ENCODE assay signal across 29 cellular contexts in the genomic region with DNA sequence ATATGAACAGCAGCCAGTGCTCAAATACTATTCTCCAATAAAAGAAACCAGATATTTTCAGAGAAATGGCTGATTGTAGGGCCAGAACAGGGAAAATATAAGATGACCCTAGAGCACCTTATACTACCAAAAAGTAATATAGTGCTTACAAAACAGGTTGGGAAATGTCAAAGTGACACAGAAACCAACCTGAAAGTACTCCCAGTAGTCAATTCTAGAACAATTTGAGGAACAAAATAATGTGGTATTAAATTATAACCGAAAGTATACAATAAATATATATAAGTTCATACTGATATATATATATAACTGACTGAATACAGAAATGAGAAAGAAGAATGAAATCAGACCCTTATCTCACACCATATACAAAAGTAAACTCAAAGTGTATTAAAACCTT.
"Had no signal": no experiment of that assay in that cellular context is flagged by ENCODE, and none has a peak within 500 bp of the region (broad histone marks: within the 10 kb centered on the region; RNA-seq: fewer than 3 reads in every experiment).

No MANE protein-coding gene starts in this region.

- H3K27me3 ChIP-seq: neutrophil, right lobe of liver, sigmoid colon, stomach, thyroid gland, tibial nerve, upper lobe of left lung, vagina had no signal

- H3K4me3 Mint-ChIP-seq: natural killer cell treated with Interleukin-12 subunit alpha and Interleukin-12 subunit beta and Interleukin-15 and Interleukin-18, amount 100 ng/mL, for 72 hours; nephron progenitor cell; neural crest cell; stimulated activated effector memory CD8-positive, alpha-beta T cell treated with anti-CD3 and anti-CD28 coated beads, Interleukin-12 subunit alpha, Interleukin-12 subunit beta, amount 100 ng/mL, for 72 hours; stimulated activated naive B cell treated with anti-CD40 and anti-IgM and Interleukin-4, amounts not matched to agents 10 μg/mL and 1 μg/mL and 100 μg/mL, for 72 hours; stimulated activated naive CD8-positive, alpha-beta T cell treated with anti-CD3 and anti-CD28 coated beads, Interleukin-15, Interleukin-2, amounts not matched to agents 100 ng/mL and 50 ng/mL, for 24 hours had no signal

- FAIRE-seq: small intestine, urothelium cell line had no signal

- H3K9ac ChIP-seq: parathyroid adenoma had no signal

- H3K27ac Mint-ChIP-seq: natural killer cell treated with Interleukin-12 subunit alpha and Interleukin-12 subunit beta and Interleukin-15 and Interleukin-18, amount 100 ng/mL, for 72 hours; nephron progenitor cell; progenitor cell of endocrine pancreas; stimulated activated effector memory CD8-positive, alpha-beta T cell treated with anti-CD3 and anti-CD28 coated beads, Interleukin-12 subunit alpha, Interleukin-12 subunit beta, amount 100 ng/mL, for 72 hours; stimulated activated naive B cell treated with anti-CD40 and anti-IgM and Interleukin-4, amounts not matched to agents 10 μg/mL and 1 μg/mL and 100 μg/mL, for 72 hours; stimulated activated naive CD8-positive, alpha-beta T cell treated with anti-CD3 and anti-CD28 coated beads, Interleukin-15, Interleukin-2, amounts not matched to agents 100 ng/mL and 50 ng/mL, for 24 hours had no signal

- H3K9me3 Mint-ChIP-seq: nephron progenitor cell had no signal

- H3K79me2 ChIP-seq: parathyroid adenoma had no signal

- H3K27ac ChIP-seq: neutrophil, parathyroid adenoma, psoas muscle, right lobe of liver, sigmoid colon, stomach, thoracic aorta, thyroid gland, tibial nerve, upper lobe of left lung, vagina had no signal

- ATAC-seq: natural killer cell treated with Interleukin-12 subunit alpha and Interleukin-12 subunit beta and Interleukin-15 and Interleukin-18, amount 100 ng/mL, for 72 hours; psoas muscle; right cardiac atrium; right lobe of liver; stimulated activated effector memory CD8-positive, alpha-beta T cell treated with anti-CD3 and anti-CD28 coated beads, Interleukin-12 subunit alpha, Interleukin-12 subunit beta, amount 100 ng/mL, for 72 hours; stimulated activated naive B cell treated with anti-CD40 and anti-IgM and Interleukin-4, amounts not matched to agents 10 μg/mL and 1 μg/mL and 100 μg/mL, for 72 hours had no signal

- H2AFZ ChIP-seq: parathyroid adenoma had no signal

- H3K36me3 Mint-ChIP-seq: natural killer cell treated with Interleukin-12 subunit alpha and Interleukin-12 subunit beta and Interleukin-15 and Interleukin-18, amount 100 ng/mL, for 72 hours; stimulated activated effector memory CD8-positive, alpha-beta T cell treated with anti-CD3 and anti-CD28 coated beads, Interleukin-12 subunit alpha, Interleukin-12 subunit beta, amount 100 ng/mL, for 72 hours; stimulated activated naive B cell treated with anti-CD40 and anti-IgM and Interleukin-4, amounts not matched to agents 10 μg/mL and 1 μg/mL and 100 μg/mL, for 72 hours had no signal

- H3K4me1 ChIP-seq: parathyroid adenoma, psoas muscle, right lobe of liver, sigmoid colon, stomach, thyroid gland, tibial nerve, upper lobe of left lung, vagina had no signal

- H3K9me3 ChIP-seq: neutrophil, psoas muscle, right lobe of liver, sigmoid colon, thoracic aorta, thyroid gland, vagina had no signal

- H3K36me3 ChIP-seq: neutrophil, right lobe of liver, sigmoid colon, stomach, thoracic aorta, thyroid gland, tibial nerve, upper lobe of left lung, vagina had no signal

- H3K27me3 Mint-ChIP-seq: natural killer cell treated with Interleukin-12 subunit alpha and Interleukin-12 subunit beta and Interleukin-15 and Interleukin-18, amount 100 ng/mL, for 72 hours; progenitor cell of endocrine pancreas; stimulated activated naive B cell treated with anti-CD40 and anti-IgM and Interleukin-4, amounts not matched to agents 10 μg/mL and 1 μg/mL and 100 μg/mL, for 72 hours; stimulated activated naive CD8-positive, alpha-beta T cell treated with anti-CD3 and anti-CD28 coated beads, Interleukin-15, Interleukin-2, amounts not matched to agents 100 ng/mL and 50 ng/mL, for 24 hours had no signal

- H3K4me3 ChIP-seq: psoas muscle, right lobe of liver, sigmoid colon, stomach, thoracic aorta, thyroid gland, tibial nerve, upper lobe of left lung, vagina had no signal

- H3K4me1 Mint-ChIP-seq: nephron progenitor cell; neural crest cell; stimulated activated effector memory CD8-positive, alpha-beta T cell treated with anti-CD3 and anti-CD28 coated beads, Interleukin-12 subunit alpha, Interleukin-12 subunit beta, amount 100 ng/mL, for 72 hours; stimulated activated naive B cell treated with anti-CD40 and anti-IgM and Interleukin-4, amounts not matched to agents 10 μg/mL and 1 μg/mL and 100 μg/mL, for 72 hours had no signal

- DNase-seq: nephron progenitor cell; nucleus accumbens; posterior cingulate gyrus; psoas muscle; right cardiac atrium; right lobe of liver; sigmoid colon; small intestine; stimulated activated CD4-positive, alpha-beta T cell treated with anti-CD3 and anti-CD28 coated beads, Interleukin-15, amount 100 ng/mL, for 24 hours; stimulated activated CD4-positive, alpha-beta T cell treated with anti-CD3 and anti-CD28 coated beads, Interleukin-2, amount 100 ng/mL, for 24 hours; stimulated activated CD4-positive, alpha-beta T cell treated with anti-CD3 and anti-CD28 coated beads, Interleukin-2, amount 100 ng/mL, for 48 hours; stimulated activated CD4-positive, alpha-beta T cell treated with anti-CD3 and anti-CD28 coated beads, Interleukin-4, amount 100 ng/mL, for 24 hours; stimulated activated naive B cell treated with anti-CD40 and anti-IgM and Interleukin-4, amounts not matched to agents 10 μg/mL and 1 μg/mL and 100 μg/mL, for 72 hours; stimulated activated naive CD4-positive, alpha-beta T cell treated with Interleukin-2 at 50 U/mL for 16 hours; stomach; thyroid gland; trophoblast cell; upper lobe of left lung had no signal
